Comparison of ENCODE assay signal across 9 cellular contexts in genomic region chr10:92692085-92692671, GRCh38. TPM values are rescaled to one million over a fixed set of nuclear protein-coding genes. Genes with fewer than 3 reads are reported as not detected.
DNase-seq lines count a peak whose midpoint lies in the region; ATAC-seq and TF ChIP-seq lines count a peak whose summit lies in the region.
"Had no signal": no experiment of that assay in that cellular context is flagged by ENCODE, and none has a peak within 500 bp of the region (broad histone marks: within the 10 kb centered on the region; RNA-seq: fewer than 3 reads in every experiment).

No MANE protein-coding gene starts in this region.

- peak overlapping the region; percentile 19 to 64 for H3K4me3 ChIP-seq in right atrium auricular region
- H3K4me3 ChIP-seq in dorsolateral prefrontal cortex = peak overlapping the region in 50 of 59 donors; percentile 3 to 67 (median 42)
- H3K4me3 ChIP-seq in vagina = peak overlapping the region; percentile 10 to 61
- H3K4me3 ChIP-seq: SK-N-MC had no signal

- no peak for TF ChIP-seq POLR2A in vagina (IDR thresholded peaks at IDR 0.05)

- H3K4me1 Mint-ChIP-seq in naive B cell = peaks cover 39 to 58% (median 52%) of the 10 kb centered on the region in 3 donors

- H3K27me3 ChIP-seq in right atrium auricular region (peaks cover 15 to 27% of the 10 kb centered on the region in 2 donors), dorsolateral prefrontal cortex (peaks cover 6 to 93% (median 78%) of the 10 kb centered on the region in 45 donors), vagina (peaks cover 10% of the 10 kb centered on the region)

- H3K9me3 Mint-ChIP-seq in naive B cell = no peaks in the 10 kb centered on the region

- peaks cover 20 to 22% of the 10 kb centered on the region in 2 donors for H3K36me3 Mint-ChIP-seq in naive B cell

- no peaks in the 10 kb centered on the region for H3K27me3 Mint-ChIP-seq in naive B cell

- H3K27ac Mint-ChIP-seq in naive B cell = peak overlapping the region; percentile 95 to 100 (median 99)

- H3K9me3 ChIP-seq in right atrium auricular region (peaks cover 0 to 5% of the 10 kb centered on the region in 2 donors), vagina (no peaks in the 10 kb centered on the region)

- ATAC-seq in Right ventricle myocardium superior (ENCODE audit: poor library complexity) (no peak), naive B cell (ENCODE audit: low read depth in 2 of 2) (no peak), HG03469 (IDR thresholded peaks at IDR 0.05; ENCODE audit: unreplicated experiment) (no peak)

- TF ChIP-seq CTCF in right atrium auricular region (IDR thresholded peaks at IDR 0.05) (no peak), dorsolateral prefrontal cortex (IDR thresholded peaks at IDR 0.05 in 54 of 56, conservative IDR thresholded peaks at IDR 0.05 in 2 of 56; ENCODE audit: low read depth in 1 of 56, partially characterized antibody in 56 of 56) (no peak), vagina (IDR thresholded peaks at IDR 0.05) (no peak)

- no peak for DNase-seq in right atrium auricular region (ENCODE audit: low spot score)
- no peak for DNase-seq in Right ventricle myocardium superior
- no peak for DNase-seq in dorsolateral prefrontal cortex
- DNase-seq in naive B cell = no peak
- DNase-seq in vagina (ENCODE audit: extremely low spot score in 2 of 2) = no peak
- no peak for DNase-seq in SIG-M5 treated with dmso at 0.1 percent for 504 hours (lab: John Stamatoyannopoulos, UW; ENCODE audit: unreplicated experiment)
- no peak for DNase-seq in activated CD4-positive, alpha-beta T cell treated with anti-CD3 and anti-CD28 coated beads for 48 hours

- peak overlapping the region; percentile 89 to 99 (median 98) for H3K4me3 Mint-ChIP-seq in naive B cell

- H3K36me3 ChIP-seq in right atrium auricular region (no peaks in the 10 kb centered on the region), vagina (no peaks in the 10 kb centered on the region)

- H3K4me1 ChIP-seq in right atrium auricular region (peaks cover 0 to 31% of the 10 kb centered on the region in 2 donors), vagina (peaks cover 24% of the 10 kb centered on the region)

- peak overlapping the region in 1 of 2 donors; percentile 87 for H3K27ac ChIP-seq in right atrium auricular region
- peak overlapping the region in 41 of 59 donors; percentile 10 to 90 (median 65) for H3K27ac ChIP-seq in dorsolateral prefrontal cortex
- peak overlapping the region; percentile 60 for H3K27ac ChIP-seq in vagina
- H3K27ac ChIP-seq: SK-N-MC had no signal

- intact Hi-C loops in Right ventricle myocardium superior (cut with DNase I) = no loop called here
- intact Hi-C loops in dorsolateral prefrontal cortex (cut with DNase I) = loop anchor here in 1 of 2 donors (10.0 kb wide), 1 partner anchor 143 kb away; no protein-coding TSS in a partner anchor
- intact Hi-C loops in vagina (cut with DNase I) = no loop called here

RNA-seq across cellular contexts. Expression of gene HHEX, which starts 2.4 kb away (rescaled TPM):
- 1 to 10 TPM; 2.1 to 4.9 TPM for total RNA-seq in right atrium auricular region
- 2.6 TPM for total RNA-seq in Right ventricle myocardium superior
- 1 to 10 TPM; 1.1 to 7.3 (median 3.6) TPM for total RNA-seq in dorsolateral prefrontal cortex
- 100 to 1,000 TPM; 140 to 208 (median 160) TPM for polyA plus RNA-seq in naive B cell (ENCODE audit: low read depth in 6 of 6)
- 6.1 TPM for total RNA-seq in vagina
